ENCODE assay signal across 23 cellular contexts in the genomic region with DNA sequence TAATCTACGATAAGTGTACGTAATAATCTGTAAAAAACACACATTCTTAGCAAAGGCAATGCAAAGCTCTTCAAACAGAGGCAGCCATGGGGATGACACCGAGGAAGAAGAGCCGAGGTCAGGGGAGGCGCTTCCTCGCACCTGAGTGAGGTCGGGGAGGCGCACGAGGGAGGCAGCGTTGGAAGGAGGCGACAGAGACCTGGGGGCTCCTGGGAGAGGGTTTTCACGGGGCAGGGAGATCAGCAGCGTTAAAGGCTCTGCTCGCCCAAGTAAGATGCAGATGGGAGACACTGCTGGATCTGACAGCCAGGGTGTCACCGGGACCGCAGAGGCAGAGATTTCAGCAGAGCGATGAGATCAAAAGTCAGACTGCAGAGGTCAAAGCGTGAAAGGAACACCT.
DNase-seq lines count a peak whose midpoint lies in the region; ATAC-seq and TF ChIP-seq lines count a peak whose summit lies in the region.
"Had no signal": no experiment of that assay in that cellular context is flagged by ENCODE, and none has a peak within 500 bp of the region (broad histone marks: within the 10 kb centered on the region; RNA-seq: fewer than 3 reads in every experiment).

No MANE protein-coding gene starts in this region.

- H3K4me3 ChIP-seq in neuronal stem cell (ENCODE audit: low read length in 2 of 2) (no peak overlapping the region), mucosa of descending colon (no peak overlapping the region)
- H3K4me3 ChIP-seq: SJSA1 had no signal

- H2BK5ac ChIP-seq in neuronal stem cell (ENCODE audit: low read length) = no peak overlapping the region

- H2AK5ac ChIP-seq in neuronal stem cell (ENCODE audit: low read depth, low read length) = no peak overlapping the region

- H2BK120ac ChIP-seq in neuronal stem cell (ENCODE audit: low read depth, low read length) = no peak overlapping the region

- H3K9ac ChIP-seq in neuronal stem cell (ENCODE audit: low read depth, low read length, poor library complexity) = no peak overlapping the region

- H3K27me3 Mint-ChIP-seq in activated CD4-positive, alpha-beta T cell treated with anti-CD3 and anti-CD28 coated beads, Interleukin-2, amount 10 ng/mL, durations not matched to agents 24 days and 14 days = no peaks in the 10 kb centered on the region
- H3K27me3 Mint-ChIP-seq in activated CD4-positive, alpha-beta T cell treated with anti-CD3 and anti-CD28 coated beads, Interleukin-2, amount 10 ng/mL, durations not matched to agents 7 days and 5 days = peaks cover 2% of the 10 kb centered on the region
- H3K27me3 Mint-ChIP-seq in chondrocyte (ENCODE audit: low read depth) = peaks cover 24% of the 10 kb centered on the region
- H3K27me3 Mint-ChIP-seq: B cell had no signal

- H3K9me3 Mint-ChIP-seq in activated CD4-positive, alpha-beta T cell treated with anti-CD3 and anti-CD28 coated beads, Interleukin-2, amount 10 ng/mL, durations not matched to agents 24 days and 14 days = peaks cover 10% of the 10 kb centered on the region
- H3K9me3 Mint-ChIP-seq in activated CD4-positive, alpha-beta T cell treated with anti-CD3 and anti-CD28 coated beads, Interleukin-2, amount 10 ng/mL, durations not matched to agents 7 days and 5 days = no peaks in the 10 kb centered on the region
- H3K9me3 Mint-ChIP-seq in chondrocyte (ENCODE audit: low read depth) = no peaks in the 10 kb centered on the region

- no peaks in the 10 kb centered on the region for H3K36me3 Mint-ChIP-seq in activated CD4-positive, alpha-beta T cell treated with anti-CD3 and anti-CD28 coated beads, Interleukin-2, amount 10 ng/mL, durations not matched to agents 24 days and 14 days (ENCODE audit: low read depth)
- H3K36me3 Mint-ChIP-seq in activated CD4-positive, alpha-beta T cell treated with anti-CD3 and anti-CD28 coated beads, Interleukin-2, amount 10 ng/mL, durations not matched to agents 7 days and 5 days (ENCODE audit: low read depth) = no peaks in the 10 kb centered on the region
- H3K36me3 Mint-ChIP-seq in chondrocyte (ENCODE audit: low read depth) = peaks cover 2% of the 10 kb centered on the region
- H3K36me3 Mint-ChIP-seq: CD8-positive, alpha-beta T cell had no signal

- H3K4me3 Mint-ChIP-seq in activated CD4-positive, alpha-beta T cell treated with anti-CD3 and anti-CD28 coated beads, Interleukin-2, amount 10 ng/mL, durations not matched to agents 24 days and 14 days = no peak overlapping the region
- H3K4me3 Mint-ChIP-seq in activated CD4-positive, alpha-beta T cell treated with anti-CD3 and anti-CD28 coated beads, Interleukin-2, amount 10 ng/mL, durations not matched to agents 7 days and 5 days = no peak overlapping the region
- H3K4me3 Mint-ChIP-seq in chondrocyte (ENCODE audit: unreplicated experiment) = peak overlapping the region; percentile 56
- H3K4me3 Mint-ChIP-seq: B cell; CD8-positive, alpha-beta T cell had no signal

- no peak overlapping the region for H3K14ac ChIP-seq in neuronal stem cell (ENCODE audit: low read length)

- H3K36me3 ChIP-seq in neuronal stem cell (replicated peaks in 1 of 2; ENCODE audit: control insufficient read depth in 2 of 2, insufficient read depth in 2 of 2, low read length in 2 of 2) (no peaks in the 10 kb centered on the region), mucosa of descending colon (ENCODE audit: low read depth) (no peaks in the 10 kb centered on the region)
- H3K36me3 ChIP-seq: SJSA1 had no signal

- H4K91ac ChIP-seq in neuronal stem cell (ENCODE audit: low read depth, low read length, poor library complexity) = no peak overlapping the region

- H3K18ac ChIP-seq in neuronal stem cell (ENCODE audit: low read length) = peak overlapping the region; percentile 27

- intact Hi-C loops in activated CD4-positive, alpha-beta T cell treated with anti-CD3 and anti-CD28 coated beads, Interleukin-2, amount 10 ng/mL, durations not matched to agents 24 days and 14 days (cut with micrococcal nuclease) = no loop called here
- intact Hi-C loops in mucosa of descending colon (cut with DNase I, micrococcal nuclease) = no loop called here

- TF ChIP-seq CTCF in chondrocyte (IDR thresholded peaks at IDR 0.05) (no peak), mucosa of descending colon (IDR thresholded peaks at IDR 0.05) (no peak)

- H4K8ac ChIP-seq in neuronal stem cell (ENCODE audit: low read depth, low read length) = no peak overlapping the region

- H3K79me1 ChIP-seq in neuronal stem cell (ENCODE audit: low read depth, low read length) = no peaks in the 10 kb centered on the region

- peaks cover 4% of the 10 kb centered on the region for H3K4me1 Mint-ChIP-seq in activated CD4-positive, alpha-beta T cell treated with anti-CD3 and anti-CD28 coated beads, Interleukin-2, amount 10 ng/mL, durations not matched to agents 24 days and 14 days
- H3K4me1 Mint-ChIP-seq in activated CD4-positive, alpha-beta T cell treated with anti-CD3 and anti-CD28 coated beads, Interleukin-2, amount 10 ng/mL, durations not matched to agents 7 days and 5 days = peaks cover 11% of the 10 kb centered on the region
- no peaks in the 10 kb centered on the region for H3K4me1 Mint-ChIP-seq in chondrocyte (ENCODE audit: low read depth)
- H3K4me1 Mint-ChIP-seq: B cell had no signal

- no peak overlapping the region for H3K27ac Mint-ChIP-seq in activated CD4-positive, alpha-beta T cell treated with anti-CD3 and anti-CD28 coated beads, Interleukin-2, amount 10 ng/mL, durations not matched to agents 24 days and 14 days
- no peak overlapping the region for H3K27ac Mint-ChIP-seq in activated CD4-positive, alpha-beta T cell treated with anti-CD3 and anti-CD28 coated beads, Interleukin-2, amount 10 ng/mL, durations not matched to agents 7 days and 5 days
- H3K27ac Mint-ChIP-seq in chondrocyte (ENCODE audit: unreplicated experiment) = no peak overlapping the region
- H3K27ac Mint-ChIP-seq: B cell; CD8-positive, alpha-beta T cell had no signal

- H3K27me3 ChIP-seq in neuronal stem cell (ENCODE audit: control insufficient read depth in 3 of 3, insufficient read depth in 3 of 3, low read depth in 1 of 3, low read length in 3 of 3) = peaks cover 0 to 5% (median 4%) of the 10 kb centered on the region in 3 experiments
- H3K27me3 ChIP-seq: SJSA1 had no signal

- WGBS in neuronal stem cell (ENCODE audit: extremely low coverage in 2 of 2, insufficient read length in 2 of 2, insufficient replicate concordance in 1 of 2), 2 donors = no CpG with 5 or more reads among the region's 18 CpGs

- no peaks in the 10 kb centered on the region for H3K9me3 ChIP-seq in neuronal stem cell (replicated peaks in 1 of 2; ENCODE audit: control insufficient read depth in 2 of 2, insufficient read depth in 1 of 2, low read depth in 1 of 2, low read length in 2 of 2)
- no peaks in the 10 kb centered on the region for H3K9me3 ChIP-seq in mucosa of descending colon
- H3K9me3 ChIP-seq: Caco-2, SJSA1 had no signal

- no peak overlapping the region for H3K4ac ChIP-seq in neuronal stem cell (ENCODE audit: low read length)

- no peak overlapping the region for H2AFZ ChIP-seq in neuronal stem cell (ENCODE audit: low read length)

- no peak overlapping the region for H3K23ac ChIP-seq in neuronal stem cell (ENCODE audit: low read depth, low read length, poor library complexity)

- ATAC-seq in mucosa of descending colon = no peak
- ATAC-seq in GM21526 (IDR thresholded peaks at IDR 0.05; ENCODE audit: low FRiP score, unreplicated experiment) = no peak
- ATAC-seq: CD8-positive, alpha-beta T cell; PC-3 had no signal

- peak overlapping the region; percentile 4 for H3K4me2 ChIP-seq in neuronal stem cell (ENCODE audit: insufficient read depth, low read length, poor library complexity, severe bottlenecking)

- CTCF ChIA-PET in activated CD4-positive, alpha-beta T cell treated with anti-CD3 and anti-CD28 coated beads, Interleukin-2, amount 10 ng/mL, durations not matched to agents 7 days and 5 days (lab: Charles Lee) = no interaction called here

- POLR2A ChIA-PET in activated CD4-positive, alpha-beta T cell treated with anti-CD3 and anti-CD28 coated beads, Interleukin-2, amount 10 ng/mL, durations not matched to agents 7 days and 5 days (lab: Charles Lee) = no interaction called here

- peak; percentile 28 for DNase-seq in activated CD4-positive, alpha-beta T cell treated with anti-CD3 and anti-CD28 coated beads, Interleukin-2, amount 10 ng/mL, durations not matched to agents 24 days and 14 days
- DNase-seq in activated CD4-positive, alpha-beta T cell treated with anti-CD3 and anti-CD28 coated beads, Interleukin-2, amount 10 ng/mL, durations not matched to agents 7 days and 5 days = no peak
- DNase-seq in chondrocyte (ENCODE audit: low spot score) = no peak
- DNase-seq in left kidney (ENCODE audit: low read depth, low spot score) = peak; percentile 29
- DNase-seq in neuronal stem cell (ENCODE audit: low spot score) = no peak
- DNase-seq in HT-29 (ENCODE audit: low spot score) = no peak
- no peak for DNase-seq in mucosa of descending colon
- DNase-seq: Caco-2, KBM-7, NCI-H1105 treated with DMSO at 0.1 percent for 48 hours, NCI-H146, NCI-H1930, NCI-H2107, NCI-H524, NCI-H748 treated with DMSO at 0.1 percent for 48 hours, PC-3, Right ventricle myocardium superior had no signal

- H3K4me1 ChIP-seq in neuronal stem cell (ENCODE audit: control insufficient read depth in 2 of 2, insufficient read depth in 1 of 2, low read depth in 1 of 2, low read length in 2 of 2) (peaks cover 0 to 5% of the 10 kb centered on the region in 2 donors), mucosa of descending colon (ENCODE audit: low read depth) (no peaks in the 10 kb centered on the region)
- H3K4me1 ChIP-seq: Caco-2, SJSA1 had no signal

- H2BK12ac ChIP-seq in neuronal stem cell (ENCODE audit: low read length) = no peak overlapping the region

- no peak overlapping the region for H2BK15ac ChIP-seq in neuronal stem cell (ENCODE audit: low read length)

- H3K27ac ChIP-seq in neuronal stem cell (replicated peaks; ENCODE audit: low read length) = no peak overlapping the region
- H3K27ac ChIP-seq: 22Rv1, C4-2B, SJSA1 had no signal

Comparison
In these comparisons a context has a peak if more than half of its experiments do, and no peak if none do; other contexts are left out.
1. DNase-seq: peak in activated CD4-positive, alpha-beta T cell treated with anti-CD3 and anti-CD28 coated beads, Interleukin-2, amount 10 ng/mL, durations not matched to agents 24 days and 14 days (single experiment) and left kidney (single experiment); none in activated CD4-positive, alpha-beta T cell treated with anti-CD3 and anti-CD28 coated beads, Interleukin-2, amount 10 ng/mL, durations not matched to agents 7 days and 5 days (single experiment), chondrocyte (single experiment), neuronal stem cell (single experiment), HT-29 (single experiment) and mucosa of descending colon (0 of 3).